8 cellular contexts compared by ENCODE assay signal in the genomic region with DNA sequence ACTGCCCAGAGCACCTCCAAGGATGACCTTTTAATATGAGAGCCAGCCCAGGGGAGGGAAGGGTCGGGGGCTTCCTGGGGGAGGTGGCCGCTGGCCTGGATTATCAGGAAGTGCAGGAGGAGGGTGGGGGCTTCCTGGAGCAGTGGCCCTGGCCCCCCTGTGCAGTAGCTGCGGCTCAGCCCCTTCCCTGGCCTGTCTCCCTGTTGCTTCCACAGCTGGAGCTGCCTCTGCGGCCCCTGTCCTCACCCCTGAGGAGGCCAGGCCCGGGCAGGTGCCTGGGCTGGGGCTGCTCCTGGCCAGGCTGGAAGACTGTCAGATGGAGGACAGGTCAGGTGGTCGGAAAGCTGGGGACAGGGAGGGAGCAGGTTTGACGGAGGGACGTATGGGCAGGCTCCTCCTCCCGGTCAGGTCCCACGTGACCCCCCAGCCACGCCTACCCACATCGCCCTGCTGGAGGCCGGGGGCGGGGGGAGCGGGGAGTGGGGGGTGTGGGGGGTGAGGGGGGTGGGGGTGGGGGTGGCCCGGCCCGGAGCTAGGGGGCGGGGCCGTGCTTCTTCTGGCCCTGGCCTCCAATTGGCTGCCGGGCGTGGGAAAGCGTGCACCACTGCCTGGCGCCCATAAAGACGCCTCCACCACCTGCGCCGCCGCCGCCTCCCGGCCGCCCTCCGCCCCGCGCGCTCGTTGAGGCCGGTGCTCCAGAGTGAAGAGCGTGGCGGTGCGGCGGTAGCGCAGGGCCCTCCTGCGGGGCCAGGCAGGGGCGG. TPM values are rescaled to one million over a fixed set of nuclear protein-coding genes. Genes with fewer than 3 reads are reported as not detected.
DNase-seq lines count a peak whose midpoint lies in the region; ATAC-seq, FAIRE-seq and TF ChIP-seq lines count a peak whose summit lies in the region.

No MANE protein-coding gene starts in this region.

- no peak for FAIRE-seq in D721Med (lab: Jason Lieb, UNC)

- in situ Hi-C loops in KBM-7 (cut with MboI; ENCODE audit: low pct_unique_long_range_greater_than_20kb, low sequenced_read_pairs) = no loop called here

- H3K4me3 ChIP-seq in RWPE2 (ENCODE audit: severe bottlenecking) = peak overlapping the region; percentile 38

- peak; percentile 31 for ATAC-seq in GM21528 (IDR thresholded peaks at IDR 0.05; ENCODE audit: low FRiP score, unreplicated experiment)
- peak; percentile 57 for ATAC-seq in RWPE2 (ENCODE audit: low read depth)
- peak; percentile 61 for ATAC-seq in foreskin keratinocyte

- DNase-seq in D721Med (ENCODE audit: insufficient read length, low spot score) (peak; percentile 86), KBM-7 (peak; percentile 74), RWPE2 (ENCODE audit: low spot score) (peak; percentile 88), activated gamma-delta T cell treated with Interleukin-2 at 50 U/mL for 16 hours (peak; percentile 88), foreskin keratinocyte (peak in 1 of 2 donors; percentile 57), occipital lobe (lab: John Stamatoyannopoulos, UW) (peak; percentile 69)

- TF ChIP-seq CTCF in D721Med (IDR thresholded peaks at IDR 0.05; ENCODE audit: insufficient read depth, missing control alignments) (no peak), RWPE2 (IDR thresholded peaks at IDR 0.05; ENCODE audit: poor library complexity, severe bottlenecking) (no peak), foreskin keratinocyte (conservative IDR thresholded peaks at IDR 0.05) (no peak)

- H3K27ac ChIP-seq in RWPE2 (ENCODE audit: poor library complexity, severe bottlenecking) (peak overlapping the region; percentile 78), foreskin keratinocyte (no peak overlapping the region), temporal lobe (ENCODE audit: low read depth, low read length) (peak overlapping the region; percentile 90)

- H3K4me1 ChIP-seq in RWPE2 (ENCODE audit: insufficient read depth, poor library complexity, severe bottlenecking) (peaks cover 5% of the 10 kb centered on the region), foreskin keratinocyte (peaks cover 4% of the 10 kb centered on the region)

- no peaks in the 10 kb centered on the region for H3K27me3 ChIP-seq in RWPE2 (ENCODE audit: insufficient read depth, poor library complexity, severe bottlenecking)
- H3K27me3 ChIP-seq in foreskin keratinocyte = peaks cover 3% of the 10 kb centered on the region

- no peaks in the 10 kb centered on the region for H3K36me3 ChIP-seq in RWPE2 (ENCODE audit: low read depth)

- H3K9me3 ChIP-seq in RWPE2 (ENCODE audit: severe bottlenecking) = no peaks in the 10 kb centered on the region

RNA-seq across cellular contexts. Expression of a gene that starts 10.2 kb away (rescaled TPM):
- total RNA-seq in foreskin keratinocyte = 11.4 and 13.0 TPM in 2 replicates
- 16.4 and 18.0 TPM in 2 replicates for polyA plus RNA-seq in foreskin keratinocyte
- total RNA-seq in occipital lobe = 2.0 TPM
- total RNA-seq in temporal lobe = 0.98 TPM

RNA-seq across cellular contexts. Expression of a gene that starts 15.9 kb away (rescaled TPM):
- total RNA-seq in foreskin keratinocyte (0.85 and 1.5 TPM in 2 replicates), occipital lobe (25.4 TPM), temporal lobe (13.3 TPM)
- polyA plus RNA-seq in foreskin keratinocyte = 0.54 and 0.91 TPM in 2 replicates

RNA-seq across cellular contexts. Expression of a gene that starts 19.5 kb away (rescaled TPM):
- total RNA-seq in foreskin keratinocyte (24.5 and 25.5 TPM in 2 replicates), occipital lobe (26.0 TPM), temporal lobe (25.3 TPM)
- 16.6 and 19.4 TPM in 2 replicates for polyA plus RNA-seq in foreskin keratinocyte

RNA-seq across cellular contexts. Expression of a gene that starts 40.6 kb away (rescaled TPM):
- total RNA-seq in foreskin keratinocyte (22.4 and 25.2 TPM in 2 replicates), occipital lobe (11.9 TPM), temporal lobe (14.5 TPM)
- 24.6 and 26.4 TPM in 2 replicates for polyA plus RNA-seq in foreskin keratinocyte
